ENCODE assay signal across 9 cellular contexts in the genomic region with DNA sequence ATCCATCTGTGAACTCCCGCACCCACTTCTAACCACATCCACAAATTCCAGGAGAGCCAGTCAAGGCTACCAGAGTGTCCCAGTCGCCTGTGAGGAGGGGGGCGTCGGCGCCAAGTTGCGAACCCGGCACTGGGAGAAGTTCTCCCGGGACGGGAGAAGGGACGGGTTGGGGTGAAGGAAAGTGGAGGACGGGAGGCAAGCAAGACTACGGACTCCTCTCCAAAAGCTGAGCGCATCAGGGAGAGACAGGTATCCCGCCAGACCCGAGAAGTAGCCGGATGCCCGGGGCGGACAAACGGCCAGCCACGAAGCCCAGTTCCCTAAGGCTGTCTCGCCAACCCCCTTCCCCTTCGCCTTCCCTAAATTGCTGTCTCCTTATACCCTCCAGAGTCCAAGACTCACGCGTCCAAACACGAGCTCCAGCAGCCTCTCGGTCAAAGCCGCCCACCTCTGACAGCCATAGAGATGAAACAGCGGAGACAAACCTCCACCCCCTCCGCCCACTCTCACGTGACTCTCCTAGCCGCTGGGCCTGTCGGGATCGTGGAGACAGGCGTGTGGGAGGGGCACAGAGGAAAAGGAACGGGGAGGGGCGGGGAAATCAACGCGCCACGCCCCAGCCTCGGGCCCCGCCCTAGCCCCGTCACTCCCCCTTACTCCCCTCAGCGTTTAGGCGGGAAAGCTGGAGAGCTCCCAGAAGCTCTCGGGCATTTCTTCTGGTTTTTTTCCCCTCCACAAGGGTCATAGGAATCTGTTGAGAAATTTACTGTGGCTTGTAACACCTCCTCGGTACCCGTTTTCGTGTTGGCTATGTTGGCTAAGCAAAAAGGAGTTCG. TPM values are rescaled to one million over a fixed set of nuclear protein-coding genes. Genes with fewer than 3 reads are reported as not detected.
A peak's percentile ranks its signal among the peaks of the same experiment; 100 is the strongest.
DNase-seq lines count a peak whose midpoint lies in the region; ATAC-seq, FAIRE-seq and TF ChIP-seq lines count a peak whose summit lies in the region.
"Had no signal": no experiment of that assay in that cellular context is flagged by ENCODE, and none has a peak within 500 bp of the region (broad histone marks: within the 10 kb centered on the region; RNA-seq: fewer than 3 reads in every experiment).

A gene with protein sequence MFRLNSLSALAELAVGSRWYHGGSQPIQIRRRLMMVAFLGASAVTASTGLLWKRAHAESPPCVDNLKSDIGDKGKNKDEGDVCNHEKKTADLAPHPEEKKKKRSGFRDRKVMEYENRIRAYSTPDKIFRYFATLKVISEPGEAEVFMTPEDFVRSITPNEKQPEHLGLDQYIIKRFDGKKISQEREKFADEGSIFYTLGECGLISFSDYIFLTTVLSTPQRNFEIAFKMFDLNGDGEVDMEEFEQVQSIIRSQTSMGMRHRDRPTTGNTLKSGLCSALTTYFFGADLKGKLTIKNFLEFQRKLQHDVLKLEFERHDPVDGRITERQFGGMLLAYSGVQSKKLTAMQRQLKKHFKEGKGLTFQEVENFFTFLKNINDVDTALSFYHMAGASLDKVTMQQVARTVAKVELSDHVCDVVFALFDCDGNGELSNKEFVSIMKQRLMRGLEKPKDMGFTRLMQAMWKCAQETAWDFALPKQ (minus strand): TSS at position 472 of the 836 bp plus-strand sequence. CDS start 59,286 bp downstream, outside the sequence.

- no peaks in the 10 kb centered on the region for H4K20me1 ChIP-seq in keratinocyte (ENCODE audit: control insufficient read depth, extremely low read depth, insufficient read depth, low read length)

- no peaks in the 10 kb centered on the region for H3K36me3 ChIP-seq in keratinocyte (ENCODE audit: control insufficient read depth in 2 of 2, extremely low read depth in 1 of 2, insufficient read depth in 2 of 2, low read length in 2 of 2)

- peaks cover 6% of the 10 kb centered on the region for H3K4me1 ChIP-seq in keratinocyte (ENCODE audit: control insufficient read depth, extremely low read depth, insufficient read depth, low read length)

- FAIRE-seq in keratinocyte (lab: Jason Lieb, UNC) = peak; percentile 87
- FAIRE-seq: colon had no signal

- H3K9me1 ChIP-seq in keratinocyte (ENCODE audit: control insufficient read depth, extremely low read depth, insufficient read depth, low read length) = no peaks in the 10 kb centered on the region

- peak within 1 kb of the TSS; percentile 92 for H3K4me2 ChIP-seq in keratinocyte (ENCODE audit: control insufficient read depth, extremely low read depth, insufficient read depth, low read depth, low read length)

- peak within 1 kb of the TSS; percentile 89 for H3K9ac ChIP-seq in keratinocyte (ENCODE audit: control insufficient read depth, extremely low read depth, insufficient read depth, low read length)

- peak within 1 kb of the TSS; percentile 98 for H2AFZ ChIP-seq in keratinocyte (ENCODE audit: control insufficient read depth, low read length)

- dilution Hi-C loops in keratinocyte (cut with MboI; ENCODE audit: extremely low pct_ligation_motif_present, low sequenced_read_pairs) = no loop called here

- H3K27ac ChIP-seq in keratinocyte (ENCODE audit: control insufficient read depth, insufficient read depth, low read length) = peak within 1 kb of the TSS; percentile 81

- DNase-seq in AG09319 (ENCODE audit: extremely low read depth, low read depth) (peak; percentile 73), NCI-H460 (ENCODE audit: extremely low read depth, low read depth) (peak; percentile 95), cerebellar nuclear complex (lab: John Stamatoyannopoulos, UW) (peak; percentile 65 to 90), keratinocyte (ENCODE audit: low read depth, low spot score) (peak; percentile 52)
- peak; percentile 92 for DNase-seq in activated CD4-positive, CD25-positive, alpha-beta regulatory T cell treated with anti-CD3 and anti-CD28 coated beads, Interleukin-2, amount 50 U/mL, for 72 hours
- DNase-seq in stimulated activated CD4-positive, alpha-beta T cell treated with anti-CD3 and anti-CD28 coated beads, Interleukin-15, amount 100 ng/mL, for 1 hour (ENCODE audit: low read depth in 1 of 2, low spot score in 1 of 2) = peak; percentile 83 to 84

- no peaks in the 10 kb centered on the region for H3K9me3 ChIP-seq in keratinocyte (ENCODE audit: control insufficient read depth, low read depth, low read length)

- H3K27me3 ChIP-seq in keratinocyte (ENCODE audit: control insufficient read depth, extremely low read depth, insufficient read depth, low read length) = no peaks in the 10 kb centered on the region

- peaks cover 20% of the 10 kb centered on the region for H3K79me2 ChIP-seq in keratinocyte (ENCODE audit: control insufficient read depth, insufficient read depth, low read length)

- TF ChIP-seq CTCF in AG09319 (IDR thresholded peaks at IDR 0.05; ENCODE audit: low read depth, low read length) (no peak), keratinocyte (optimal IDR thresholded peaks at IDR 0.05 in 1 of 3, IDR thresholded peaks at IDR 0.05 in 1 of 3, conservative IDR thresholded peaks at IDR 0.05 in 1 of 3; ENCODE audit: extremely low read depth in 1 of 3, insufficient read depth in 2 of 3, low read length in 3 of 3) (no peak)

- H3K4me3 ChIP-seq in keratinocyte (ENCODE audit: control insufficient read depth in 2 of 3, extremely low read depth in 1 of 3, insufficient read depth in 2 of 3, low read depth in 1 of 3, low read length in 3 of 3) = peak within 1 kb of the TSS; percentile 86 to 94 (median 93)

- ATAC-seq in GM19035 (IDR thresholded peaks at IDR 0.05; ENCODE audit: unreplicated experiment) = peak; percentile 99
- peak; percentile 99 for ATAC-seq in HG03354 (IDR thresholded peaks at IDR 0.05; ENCODE audit: poor library complexity, severe bottlenecking, unreplicated experiment)

RNA-seq across cellular contexts. Expression of the gene that starts here (rescaled TPM):
- 46.4 and 49.9 TPM in 2 replicates for total RNA-seq in NCI-H460 (2014; rRNA removed; shearing (Covaris generic))
- 28.7 and 29.4 TPM in 2 replicates for polyA plus RNA-seq in NCI-H460 (2014; cell fraction: nucleus; rRNA removed)
- 14.8 to 27.5 TPM (median 19.4 TPM) in 3 replicates for polyA plus RNA-seq in keratinocyte
- polyA plus RNA-seq in keratinocyte (2011; ENCODE audit: low read depth) = 84.6 TPM
- polyA plus RNA-seq in keratinocyte (2011; cell fraction: cytosol; rRNA removed) = 16.5 and 21.2 TPM in 2 replicates
- polyA plus RNA-seq in keratinocyte (2011; cell fraction: nucleus; rRNA removed) = 19.9 and 22.0 TPM in 2 replicates
- polyA plus RNA-seq in keratinocyte (2012; ENCODE audit: low replicate concordance) = 23.5 and 34.1 TPM in 2 replicates
- 10.6 to 16.0 TPM (median 15.9 TPM) in 3 replicates for polyA minus RNA-seq in keratinocyte
- 5.8 TPM for polyA minus RNA-seq in keratinocyte (2011; cell fraction: cytosol; rRNA and poly(A)+ RNA removed)
- 7.8 and 14.9 TPM in 2 replicates for polyA minus RNA-seq in keratinocyte (2011; cell fraction: nucleus; rRNA and poly(A)+ RNA removed)

Comparison
In these comparisons a context has a peak if more than half of its experiments do, and no peak if none do; other contexts are left out.
1. Peak in every context shown above with its lines: DNase-seq, ATAC-seq, H3K4me3 ChIP-seq and H3K27ac ChIP-seq.